In the genomic region with DNA sequence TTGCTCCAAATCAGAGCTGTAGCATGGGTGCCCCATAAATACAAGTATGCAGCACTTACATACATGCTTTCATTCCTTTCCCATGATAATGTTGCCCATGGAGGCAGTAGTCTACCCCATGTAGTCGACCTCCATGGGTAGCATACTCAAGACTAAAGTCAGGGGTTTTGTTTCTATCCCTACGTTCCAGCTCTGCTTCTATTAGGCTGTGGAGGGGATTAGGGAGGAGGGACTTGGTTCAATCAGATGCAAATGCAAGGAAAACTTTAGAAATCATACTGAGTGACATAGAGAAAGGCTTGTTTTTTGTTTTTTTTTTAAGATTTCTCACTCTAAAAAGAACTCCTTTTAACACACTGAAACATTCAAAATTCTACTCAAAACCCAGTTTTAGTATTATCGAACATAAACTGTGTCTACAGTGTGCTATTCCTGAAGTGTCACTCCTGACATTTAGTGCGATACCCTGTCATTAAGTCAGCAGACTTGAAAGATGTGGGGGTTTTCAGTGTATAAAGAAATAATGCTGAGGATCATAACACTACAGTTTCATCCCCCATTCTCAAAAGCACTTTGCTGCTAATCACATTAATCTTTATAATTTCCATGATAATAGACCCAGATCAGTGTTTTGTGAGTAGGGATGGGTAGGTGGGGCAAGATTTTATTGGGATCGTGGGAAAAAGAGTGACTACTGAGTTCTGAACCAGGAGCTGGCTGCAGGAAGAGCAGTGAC, we compare ENCODE assay signal across 2 cellular contexts.
TF ChIP-seq lines count a peak whose summit lies in the region.

No MANE protein-coding gene starts in this region.

TF ChIP-seq in HepG2, 621 proteins besides CTCF, POLR2A, EP300 and RAD21:
- TF ChIP-seq, protein P1, sequence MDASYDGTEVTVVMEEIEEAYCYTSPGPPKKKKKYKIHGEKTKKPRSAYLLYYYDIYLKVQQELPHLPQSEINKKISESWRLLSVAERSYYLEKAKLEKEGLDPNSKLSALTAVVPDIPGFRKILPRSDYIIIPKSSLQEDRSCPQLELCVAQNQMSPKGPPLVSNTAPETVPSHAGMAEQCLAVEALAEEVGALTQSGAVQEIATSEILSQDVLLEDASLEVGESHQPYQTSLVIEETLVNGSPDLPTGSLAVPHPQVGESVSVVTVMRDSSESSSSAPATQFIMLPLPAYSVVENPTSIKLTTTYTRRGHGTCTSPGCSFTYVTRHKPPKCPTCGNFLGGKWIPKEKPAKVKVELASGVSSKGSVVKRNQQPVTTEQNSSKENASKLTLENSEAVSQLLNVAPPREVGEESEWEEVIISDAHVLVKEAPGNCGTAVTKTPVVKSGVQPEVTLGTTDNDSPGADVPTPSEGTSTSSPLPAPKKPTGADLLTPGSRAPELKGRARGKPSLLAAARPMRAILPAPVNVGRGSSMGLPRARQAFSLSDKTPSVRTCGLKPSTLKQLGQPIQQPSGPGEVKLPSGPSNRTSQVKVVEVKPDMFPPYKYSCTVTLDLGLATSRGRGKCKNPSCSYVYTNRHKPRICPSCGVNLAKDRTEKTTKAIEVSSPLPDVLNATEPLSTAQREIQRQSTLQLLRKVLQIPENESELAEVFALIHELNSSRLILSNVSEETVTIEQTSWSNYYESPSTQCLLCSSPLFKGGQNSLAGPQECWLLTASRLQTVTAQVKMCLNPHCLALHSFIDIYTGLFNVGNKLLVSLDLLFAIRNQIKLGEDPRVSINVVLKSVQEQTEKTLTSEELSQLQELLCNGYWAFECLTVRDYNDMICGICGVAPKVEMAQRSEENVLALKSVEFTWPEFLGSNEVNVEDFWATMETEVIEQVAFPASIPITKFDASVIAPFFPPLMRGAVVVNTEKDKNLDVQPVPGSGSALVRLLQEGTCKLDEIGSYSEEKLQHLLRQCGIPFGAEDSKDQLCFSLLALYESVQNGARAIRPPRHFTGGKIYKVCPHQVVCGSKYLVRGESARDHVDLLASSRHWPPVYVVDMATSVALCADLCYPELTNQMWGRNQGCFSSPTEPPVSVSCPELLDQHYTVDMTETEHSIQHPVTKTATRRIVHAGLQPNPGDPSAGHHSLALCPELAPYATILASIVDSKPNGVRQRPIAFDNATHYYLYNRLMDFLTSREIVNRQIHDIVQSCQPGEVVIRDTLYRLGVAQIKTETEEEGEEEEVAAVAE (CRISPR knock-in tag; IDR thresholded peaks at IDR 0.05; ENCODE audit: borderline replicate concordance), result no peak
- TF ChIP-seq, protein P2, sequence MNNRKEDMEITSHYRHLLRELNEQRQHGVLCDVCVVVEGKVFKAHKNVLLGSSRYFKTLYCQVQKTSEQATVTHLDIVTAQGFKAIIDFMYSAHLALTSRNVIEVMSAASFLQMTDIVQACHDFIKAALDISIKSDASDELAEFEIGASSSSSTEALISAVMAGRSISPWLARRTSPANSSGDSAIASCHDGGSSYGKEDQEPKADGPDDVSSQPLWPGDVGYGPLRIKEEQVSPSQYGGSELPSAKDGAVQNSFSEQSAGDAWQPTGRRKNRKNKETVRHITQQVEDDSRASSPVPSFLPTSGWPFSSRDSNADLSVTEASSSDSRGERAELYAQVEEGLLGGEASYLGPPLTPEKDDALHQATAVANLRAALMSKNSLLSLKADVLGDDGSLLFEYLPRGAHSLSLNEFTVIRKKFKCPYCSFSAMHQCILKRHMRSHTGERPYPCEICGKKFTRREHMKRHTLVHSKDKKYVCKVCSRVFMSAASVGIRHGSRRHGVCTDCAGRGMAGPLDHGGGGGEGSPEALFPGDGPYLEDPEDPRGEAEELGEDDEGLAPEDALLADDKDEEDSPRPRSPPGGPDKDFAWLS (CRISPR knock-in tag; IDR thresholded peaks at IDR 0.05; ENCODE audit: borderline replicate concordance), result no peak
- TF ChIP-seq RBAK (CRISPR knock-in tag; IDR thresholded peaks at IDR 0.05), result no peak
- TF ChIP-seq, protein P3, sequence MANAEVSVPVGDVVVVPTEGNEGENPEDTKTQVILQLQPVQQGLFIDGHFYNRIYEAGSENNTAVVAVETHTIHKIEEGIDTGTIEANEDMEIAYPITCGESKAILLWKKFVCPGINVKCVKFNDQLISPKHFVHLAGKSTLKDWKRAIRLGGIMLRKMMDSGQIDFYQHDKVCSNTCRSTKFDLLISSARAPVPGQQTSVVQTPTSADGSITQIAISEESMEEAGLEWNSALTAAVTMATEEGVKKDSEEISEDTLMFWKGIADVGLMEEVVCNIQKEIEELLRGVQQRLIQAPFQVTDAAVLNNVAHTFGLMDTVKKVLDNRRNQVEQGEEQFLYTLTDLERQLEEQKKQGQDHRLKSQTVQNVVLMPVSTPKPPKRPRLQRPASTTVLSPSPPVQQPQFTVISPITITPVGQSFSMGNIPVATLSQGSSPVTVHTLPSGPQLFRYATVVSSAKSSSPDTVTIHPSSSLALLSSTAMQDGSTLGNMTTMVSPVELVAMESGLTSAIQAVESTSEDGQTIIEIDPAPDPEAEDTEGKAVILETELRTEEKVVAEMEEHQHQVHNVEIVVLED (CRISPR knock-in tag; IDR thresholded peaks at IDR 0.05; ENCODE audit: borderline replicate concordance), result no peak
- TF ChIP-seq SMAD1 (CRISPR knock-in tag; IDR thresholded peaks at IDR 0.05; ENCODE audit: borderline replicate concordance, low read depth), result no peak
- no peak for TF ChIP-seq ISL2 (CRISPR knock-in tag; IDR thresholded peaks at IDR 0.05)

TF ChIP-seq in endothelial cell of umbilical vein, 7 proteins besides CTCF, POLR2A, EP300 and RAD21:
- TF ChIP-seq POLR2AphosphoS5 (IDR thresholded peaks at IDR 0.05; ENCODE audit: insufficient read depth, low read depth, low read length) (no peak), FOS (IDR thresholded peaks at IDR 0.05; ENCODE audit: borderline replicate concordance, insufficient read depth, low read length) (no peak), MAX (IDR thresholded peaks at IDR 0.05; ENCODE audit: insufficient read depth, insufficient read length) (no peak), GATA2 (IDR thresholded peaks at IDR 0.05; ENCODE audit: insufficient read depth, insufficient read length, low read depth, low read length) (no peak), EZH2 (IDR thresholded peaks at IDR 0.05; ENCODE audit: borderline replicate concordance, low read depth, low read length, severe bottlenecking) (no peak), JUN (IDR thresholded peaks at IDR 0.05; ENCODE audit: borderline replicate concordance, insufficient read depth, insufficient read length, low read depth) (no peak), MYC (IDR thresholded peaks at IDR 0.05; ENCODE audit: low read depth, low read length) (no peak)
